Comparison of ENCODE assay signal across 1 cellular context in the genomic region with DNA sequence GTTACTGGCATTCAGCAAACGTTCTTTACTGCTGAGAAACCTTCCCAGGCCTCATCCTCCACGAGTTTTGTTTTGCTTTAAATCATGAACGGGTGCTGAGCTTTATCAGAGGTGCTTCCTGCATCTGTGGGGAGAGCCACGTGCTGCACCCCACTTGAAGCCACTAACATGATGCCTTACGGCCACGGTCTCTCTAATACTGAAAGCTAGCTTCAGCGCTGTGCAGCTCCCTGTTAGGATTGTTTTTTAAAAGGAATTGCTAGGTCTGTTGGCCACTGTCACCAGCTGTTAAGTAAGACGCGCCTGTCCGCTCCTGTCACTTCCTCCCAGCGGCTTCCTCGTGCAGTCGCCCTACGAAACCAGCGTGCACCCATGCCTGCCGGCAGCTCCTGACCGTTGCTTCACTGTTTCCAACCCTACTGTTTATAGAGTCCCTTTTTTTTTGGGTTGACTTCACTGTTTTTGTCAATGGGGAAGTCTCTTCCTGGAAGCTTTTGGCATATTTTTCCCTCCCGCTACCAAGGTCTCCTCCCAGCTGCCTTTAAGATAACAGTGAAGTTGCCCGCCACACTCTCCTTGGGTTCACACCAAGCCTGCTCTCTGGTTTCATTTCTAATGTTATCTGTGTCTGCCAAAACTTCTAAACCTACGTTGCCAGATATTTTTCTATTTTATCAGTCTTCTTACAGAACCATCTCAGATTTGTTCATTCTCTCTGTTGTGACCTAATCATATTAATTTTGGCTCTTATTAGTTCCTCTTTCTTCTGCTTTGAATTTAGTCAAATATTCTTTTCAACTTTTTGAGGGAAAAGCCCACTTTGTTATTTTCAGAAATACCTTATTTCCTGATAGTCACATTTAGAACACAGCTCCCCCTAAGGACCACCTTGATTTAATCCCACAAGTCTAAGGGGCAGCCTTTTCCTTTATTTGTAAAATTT.
TF ChIP-seq lines count a peak whose summit lies in the region.

No MANE protein-coding gene starts in this region.

TF ChIP-seq in K562, 482 proteins besides CTCF, POLR2A, EP300 and RAD21 (continued from another document and continues in another):
- TF ChIP-seq, protein P1, sequence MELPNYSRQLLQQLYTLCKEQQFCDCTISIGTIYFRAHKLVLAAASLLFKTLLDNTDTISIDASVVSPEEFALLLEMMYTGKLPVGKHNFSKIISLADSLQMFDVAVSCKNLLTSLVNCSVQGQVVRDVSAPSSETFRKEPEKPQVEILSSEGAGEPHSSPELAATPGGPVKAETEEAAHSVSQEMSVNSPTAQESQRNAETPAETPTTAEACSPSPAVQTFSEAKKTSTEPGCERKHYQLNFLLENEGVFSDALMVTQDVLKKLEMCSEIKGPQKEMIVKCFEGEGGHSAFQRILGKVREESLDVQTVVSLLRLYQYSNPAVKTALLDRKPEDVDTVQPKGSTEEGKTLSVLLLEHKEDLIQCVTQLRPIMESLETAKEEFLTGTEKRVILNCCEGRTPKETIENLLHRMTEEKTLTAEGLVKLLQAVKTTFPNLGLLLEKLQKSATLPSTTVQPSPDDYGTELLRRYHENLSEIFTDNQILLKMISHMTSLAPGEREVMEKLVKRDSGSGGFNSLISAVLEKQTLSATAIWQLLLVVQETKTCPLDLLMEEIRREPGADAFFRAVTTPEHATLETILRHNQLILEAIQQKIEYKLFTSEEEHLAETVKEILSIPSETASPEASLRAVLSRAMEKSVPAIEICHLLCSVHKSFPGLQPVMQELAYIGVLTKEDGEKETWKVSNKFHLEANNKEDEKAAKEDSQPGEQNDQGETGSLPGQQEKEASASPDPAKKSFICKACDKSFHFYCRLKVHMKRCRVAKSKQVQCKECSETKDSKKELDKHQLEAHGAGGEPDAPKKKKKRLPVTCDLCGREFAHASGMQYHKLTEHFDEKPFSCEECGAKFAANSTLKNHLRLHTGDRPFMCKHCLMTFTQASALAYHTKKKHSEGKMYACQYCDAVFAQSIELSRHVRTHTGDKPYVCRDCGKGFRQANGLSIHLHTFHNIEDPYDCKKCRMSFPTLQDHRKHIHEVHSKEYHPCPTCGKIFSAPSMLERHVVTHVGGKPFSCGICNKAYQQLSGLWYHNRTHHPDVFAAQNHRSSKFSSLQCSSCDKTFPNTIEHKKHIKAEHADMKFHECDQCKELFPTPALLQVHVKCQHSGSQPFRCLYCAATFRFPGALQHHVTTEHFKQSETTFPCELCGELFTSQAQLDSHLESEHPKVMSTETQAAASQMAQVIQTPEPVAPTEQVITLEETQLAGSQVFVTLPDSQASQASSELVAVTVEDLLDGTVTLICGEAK (IDR thresholded peaks at IDR 0.05) = no peak
- TF ChIP-seq, protein P1 (CRISPR knock-in tag; IDR thresholded peaks at IDR 0.05) = no peak
- no peak for TF ChIP-seq ZNF324 (CRISPR knock-in tag; IDR thresholded peaks at IDR 0.05)
- TF ChIP-seq, protein P2, sequence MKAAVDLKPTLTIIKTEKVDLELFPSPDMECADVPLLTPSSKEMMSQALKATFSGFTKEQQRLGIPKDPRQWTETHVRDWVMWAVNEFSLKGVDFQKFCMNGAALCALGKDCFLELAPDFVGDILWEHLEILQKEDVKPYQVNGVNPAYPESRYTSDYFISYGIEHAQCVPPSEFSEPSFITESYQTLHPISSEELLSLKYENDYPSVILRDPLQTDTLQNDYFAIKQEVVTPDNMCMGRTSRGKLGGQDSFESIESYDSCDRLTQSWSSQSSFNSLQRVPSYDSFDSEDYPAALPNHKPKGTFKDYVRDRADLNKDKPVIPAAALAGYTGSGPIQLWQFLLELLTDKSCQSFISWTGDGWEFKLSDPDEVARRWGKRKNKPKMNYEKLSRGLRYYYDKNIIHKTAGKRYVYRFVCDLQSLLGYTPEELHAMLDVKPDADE (conservative IDR thresholded peaks at IDR 0.05; ENCODE audit: control insufficient read depth, low read depth, low read length) = no peak
- TF ChIP-seq ZNF57 (CRISPR knock-in tag; IDR thresholded peaks at IDR 0.05) = no peak
- no peak for TF ChIP-seq ZNF76 (CRISPR knock-in tag; IDR thresholded peaks at IDR 0.05; ENCODE audit: borderline replicate concordance)
- TF ChIP-seq NFE2 (IDR thresholded peaks at IDR 0.05; ENCODE audit: low read depth) = no peak
- no peak for TF ChIP-seq ZNF695 (CRISPR knock-in tag; IDR thresholded peaks at IDR 0.05)
- TF ChIP-seq U2AF2 (optimal IDR thresholded peaks at IDR 0.05; ENCODE audit: low read depth, low read length) = no peak
- no peak for TF ChIP-seq HMGN3 (IDR thresholded peaks at IDR 0.05; ENCODE audit: borderline replicate concordance, extremely low read depth, insufficient read length, low read depth, low read length)
- no peak for TF ChIP-seq CREB1 (IDR thresholded peaks at IDR 0.05)
- TF ChIP-seq CREB1 (CRISPR knock-in tag; IDR thresholded peaks at IDR 0.05) = no peak
- TF ChIP-seq, protein P3, sequence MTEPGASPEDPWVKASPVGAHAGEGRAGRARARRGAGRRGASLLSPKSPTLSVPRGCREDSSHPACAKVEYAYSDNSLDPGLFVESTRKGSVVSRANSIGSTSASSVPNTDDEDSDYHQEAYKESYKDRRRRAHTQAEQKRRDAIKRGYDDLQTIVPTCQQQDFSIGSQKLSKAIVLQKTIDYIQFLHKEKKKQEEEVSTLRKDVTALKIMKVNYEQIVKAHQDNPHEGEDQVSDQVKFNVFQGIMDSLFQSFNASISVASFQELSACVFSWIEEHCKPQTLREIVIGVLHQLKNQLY (CRISPR knock-in tag; conservative IDR thresholded peaks at IDR 0.05) = no peak
- TF ChIP-seq, protein P4, sequence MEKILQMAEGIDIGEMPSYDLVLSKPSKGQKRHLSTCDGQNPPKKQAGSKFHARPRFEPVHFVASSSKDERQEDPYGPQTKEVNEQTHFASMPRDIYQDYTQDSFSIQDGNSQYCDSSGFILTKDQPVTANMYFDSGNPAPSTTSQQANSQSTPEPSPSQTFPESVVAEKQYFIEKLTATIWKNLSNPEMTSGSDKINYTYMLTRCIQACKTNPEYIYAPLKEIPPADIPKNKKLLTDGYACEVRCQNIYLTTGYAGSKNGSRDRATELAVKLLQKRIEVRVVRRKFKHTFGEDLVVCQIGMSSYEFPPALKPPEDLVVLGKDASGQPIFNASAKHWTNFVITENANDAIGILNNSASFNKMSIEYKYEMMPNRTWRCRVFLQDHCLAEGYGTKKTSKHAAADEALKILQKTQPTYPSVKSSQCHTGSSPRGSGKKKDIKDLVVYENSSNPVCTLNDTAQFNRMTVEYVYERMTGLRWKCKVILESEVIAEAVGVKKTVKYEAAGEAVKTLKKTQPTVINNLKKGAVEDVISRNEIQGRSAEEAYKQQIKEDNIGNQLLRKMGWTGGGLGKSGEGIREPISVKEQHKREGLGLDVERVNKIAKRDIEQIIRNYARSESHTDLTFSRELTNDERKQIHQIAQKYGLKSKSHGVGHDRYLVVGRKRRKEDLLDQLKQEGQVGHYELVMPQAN (IDR thresholded peaks at IDR 0.05; ENCODE audit: borderline replicate concordance) = no peak
- no peak for TF ChIP-seq IRF9 (tag; IDR thresholded peaks at IDR 0.05)
- TF ChIP-seq ELK1 (CRISPR knock-in tag; IDR thresholded peaks at IDR 0.05) = no peak
- no peak for TF ChIP-seq ZNF609 (CRISPR knock-in tag; IDR thresholded peaks at IDR 0.05; ENCODE audit: borderline replicate concordance)
- TF ChIP-seq NBN (IDR thresholded peaks at IDR 0.05; ENCODE audit: low read depth) = no peak
- peak; percentile 35; the same call in 1 of the 2 replicates for TF ChIP-seq SMARCA4 (IDR thresholded peaks at IDR 0.05)
- TF ChIP-seq, protein P5, sequence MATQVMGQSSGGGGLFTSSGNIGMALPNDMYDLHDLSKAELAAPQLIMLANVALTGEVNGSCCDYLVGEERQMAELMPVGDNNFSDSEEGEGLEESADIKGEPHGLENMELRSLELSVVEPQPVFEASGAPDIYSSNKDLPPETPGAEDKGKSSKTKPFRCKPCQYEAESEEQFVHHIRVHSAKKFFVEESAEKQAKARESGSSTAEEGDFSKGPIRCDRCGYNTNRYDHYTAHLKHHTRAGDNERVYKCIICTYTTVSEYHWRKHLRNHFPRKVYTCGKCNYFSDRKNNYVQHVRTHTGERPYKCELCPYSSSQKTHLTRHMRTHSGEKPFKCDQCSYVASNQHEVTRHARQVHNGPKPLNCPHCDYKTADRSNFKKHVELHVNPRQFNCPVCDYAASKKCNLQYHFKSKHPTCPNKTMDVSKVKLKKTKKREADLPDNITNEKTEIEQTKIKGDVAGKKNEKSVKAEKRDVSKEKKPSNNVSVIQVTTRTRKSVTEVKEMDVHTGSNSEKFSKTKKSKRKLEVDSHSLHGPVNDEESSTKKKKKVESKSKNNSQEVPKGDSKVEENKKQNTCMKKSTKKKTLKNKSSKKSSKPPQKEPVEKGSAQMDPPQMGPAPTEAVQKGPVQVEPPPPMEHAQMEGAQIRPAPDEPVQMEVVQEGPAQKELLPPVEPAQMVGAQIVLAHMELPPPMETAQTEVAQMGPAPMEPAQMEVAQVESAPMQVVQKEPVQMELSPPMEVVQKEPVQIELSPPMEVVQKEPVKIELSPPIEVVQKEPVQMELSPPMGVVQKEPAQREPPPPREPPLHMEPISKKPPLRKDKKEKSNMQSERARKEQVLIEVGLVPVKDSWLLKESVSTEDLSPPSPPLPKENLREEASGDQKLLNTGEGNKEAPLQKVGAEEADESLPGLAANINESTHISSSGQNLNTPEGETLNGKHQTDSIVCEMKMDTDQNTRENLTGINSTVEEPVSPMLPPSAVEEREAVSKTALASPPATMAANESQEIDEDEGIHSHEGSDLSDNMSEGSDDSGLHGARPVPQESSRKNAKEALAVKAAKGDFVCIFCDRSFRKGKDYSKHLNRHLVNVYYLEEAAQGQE (CRISPR knock-in tag; IDR thresholded peaks at IDR 0.05; ENCODE audit: low read depth) = no peak
- TF ChIP-seq NFE2L1 (tag; IDR thresholded peaks at IDR 0.05; ENCODE audit: borderline replicate concordance, low read depth) = no peak
- TF ChIP-seq KLF16 (IDR thresholded peaks at IDR 0.05) = 0 out of 2 replicates have a peak, but pooled peaks have one; percentile 4
